ENCODE assay signal across 27 cellular contexts in genomic region chr18:49997468-49998045, GRCh38.
"Had no signal": no experiment of that assay in that cellular context is flagged by ENCODE, and none has a peak within 500 bp of the region (broad histone marks: within the 10 kb centered on the region; RNA-seq: fewer than 3 reads in every experiment).

No MANE protein-coding gene starts in this region.

- H3K4me1 ChIP-seq: Peyer's patch had no signal

- H3K4me3 ChIP-seq: Peyer's patch had no signal

- DNase-seq: activated CD4-positive, alpha-beta T cell treated with anti-CD3 and anti-CD28 coated beads for 36 hours; activated CD4-positive, alpha-beta T cell treated with anti-CD3 and anti-CD28 coated beads, Interleukin-2, amount 10 ng/mL, durations not matched to agents 7 days and 5 days; activated CD4-positive, alpha-beta T cell treated with anti-CD3 and anti-CD28 coated beads, Interleukin-2, amount 50 U/mL, for 48 hours; activated CD8-positive, alpha-beta T cell treated with anti-CD3 and anti-CD28 coated beads, Interleukin-2, amount 10 ng/mL, durations not matched to agents 7 days and 5 days; activated gamma-delta T cell treated with Interleukin-2 at 50 U/mL for 16 hours; activated naive CD4-positive, alpha-beta T cell treated with anti-CD3 and anti-CD28 coated beads for 36 hours; activated naive CD8-positive, alpha-beta T cell treated with anti-CD3 and anti-CD28 coated beads, Interleukin-2, amount 50 U/mL, for 24 hours; activated T-cell treated with anti-CD3 and anti-CD28 coated beads for 4 hours; activated T-cell treated with anti-CD3 and anti-CD28 coated beads, Interleukin-2, amount 50 U/mL, for 4 hours; anterior cingulate cortex; central memory CD4-positive, alpha-beta T cell; Karpas-422; KBM-7; NCI-H1105; NCI-H1417 treated with DMSO at 0.1 percent for 48 hours; NCI-H2081; NCI-H2171 treated with DMSO at 0.1 percent for 48 hours; NCI-H345; NCI-H524 treated with DMSO at 0.1 percent for 48 hours; NCI-H748 treated with DMSO at 0.1 percent for 48 hours; NK-92 treated with Interleukin-12 subunit alpha and Interleukin-12 subunit beta, amount 100 ng/mL, for 24 hours; PC-3; Peyer's patch; RPMI8226; SW 1271; T1000 had no signal

- H3K9me3 ChIP-seq: Peyer's patch had no signal

- H3K27me3 ChIP-seq: Peyer's patch had no signal

- H3K27ac ChIP-seq: Peyer's patch had no signal

- ATAC-seq: activated CD4-positive, alpha-beta T cell treated with anti-CD3 and anti-CD28 coated beads for 36 hours; activated CD4-positive, CD25-positive, alpha-beta regulatory T cell treated with anti-CD3 and anti-CD28 coated beads, Interleukin-2, amount 50 U/mL, for 24 hours; activated CD8-positive, alpha-beta T cell treated with anti-CD3 and anti-CD28 coated beads, Interleukin-2, amount 10 ng/mL, durations not matched to agents 7 days and 5 days; activated naive CD8-positive, alpha-beta T cell treated with anti-CD3 and anti-CD28 coated beads, Interleukin-2, amount 50 U/mL, for 24 hours; activated T-cell treated with anti-CD3 and anti-CD28 coated beads, Interleukin-2, amount 50 U/mL, for 4 hours; PC-3 had no signal
